In genomic region chr1:165630629-165631402, GRCh38 we compare ENCODE assay signal across 8 cellular contexts. TPM values are rescaled to one million over a fixed set of nuclear protein-coding genes. Genes with fewer than 3 reads are reported as not detected.
DNase-seq lines count a peak whose midpoint lies in the region; ATAC-seq, FAIRE-seq and TF ChIP-seq lines count a peak whose summit lies in the region.

TSS of gene MGST3 (plus strand) at chr1:165631234. CDS start at chr1:165649848, 18,614 bp downstream.

- POLR2A ChIA-PET in CD4-positive, alpha-beta memory T cell (lab: Charles Lee; ENCODE audit: partially characterized antibody) = interaction anchor here (0.7 to 3.0 kb wide), 10 partner anchors 15 to 241 kb away, joined by 3 to 30 read pairs (median 6); partner anchors contain the start of genes ALDH9A1 and TMCO1
- POLR2A ChIA-PET in activated CD4-positive, alpha-beta memory T cell treated with anti-CD3 and anti-CD28 coated beads for 36 hours (lab: Charles Lee) = interaction anchor here (0.5 to 1.6 kb wide), 6 partner anchors 14 to 1204 kb away, joined by 3 to 7 read pairs (median 4); partner anchors contain the start of genes ALDH9A1 and TMCO1
- POLR2A ChIA-PET in HepG2 (lab: Yijun Ruan, JAX) = interaction anchor here (0.6 to 1.5 kb wide), 10 partner anchors 15 to 280 kb away, joined by 3 to 9 read pairs (median 4); partner anchors contain the start of gene ALDH9A1

- peak; percentile 74 to 91 for TF ChIP-seq POLR2A in HepG2 (IDR thresholded peaks at IDR 0.05; ENCODE audit: insufficient read depth in 1 of 2, low read depth in 2 of 2, low read length in 2 of 2)

- peaks cover 0 to 4% of the 10 kb centered on the region in 2 donors for H3K36me3 Mint-ChIP-seq in CD4-positive, alpha-beta memory T cell
- no peaks in the 10 kb centered on the region for H3K36me3 Mint-ChIP-seq in activated CD4-positive, alpha-beta memory T cell treated with anti-CD3 and anti-CD28 coated beads for 36 hours

- no peaks in the 10 kb centered on the region for H3K79me2 ChIP-seq in HepG2 (ENCODE audit: insufficient read depth, low read length)

- H3K36me3 ChIP-seq in CD4-positive, alpha-beta memory T cell (ENCODE audit: insufficient read depth, low read length) = no peaks in the 10 kb centered on the region
- H3K36me3 ChIP-seq in HepG2 (replicated peaks in 1 of 2; ENCODE audit: control insufficient read depth in 1 of 2, insufficient read depth in 2 of 2, low read length in 2 of 2) = no peaks in the 10 kb centered on the region

- BruUV-seq in HepG2 (replicated peaks; lab: Mats Ljungman, UMichigan) = no TSS peak

- peaks cover 15 to 23% (median 19%) of the 10 kb centered on the region in 4 donors for H3K4me1 Mint-ChIP-seq in CD4-positive, alpha-beta memory T cell
- H3K4me1 Mint-ChIP-seq in activated CD4-positive, alpha-beta memory T cell treated with anti-CD3 and anti-CD28 coated beads for 36 hours (ENCODE audit: low read depth) = peaks cover 15% of the 10 kb centered on the region

- in situ Hi-C loops in HepG2 (cut with HindIII; ENCODE audit: extremely low pct_ligation_motif_present, low pct_unique_long_range_greater_than_20kb) = no loop called here

- H3K4me1 ChIP-seq in CD4-positive, alpha-beta memory T cell (ENCODE audit: insufficient read depth, low read length) = peaks cover 35% of the 10 kb centered on the region
- H3K4me1 ChIP-seq in HepG2 (ENCODE audit: insufficient read depth, low read length) = peaks cover 36% of the 10 kb centered on the region

- H3K9me3 Mint-ChIP-seq in CD4-positive, alpha-beta memory T cell = no peaks in the 10 kb centered on the region
- no peaks in the 10 kb centered on the region for H3K9me3 Mint-ChIP-seq in activated CD4-positive, alpha-beta memory T cell treated with anti-CD3 and anti-CD28 coated beads for 36 hours

- H3K27ac ChIP-seq in CD4-positive, alpha-beta memory T cell (ENCODE audit: low read depth, low read length) = peak within 1 kb of the TSS; percentile 69
- H3K27ac ChIP-seq in dorsolateral prefrontal cortex (peak within 1 kb of the TSS; percentile 53 to 97 (median 90)), HepG2 (ENCODE audit: extremely low read length, insufficient read depth, low read length) (peak within 1 kb of the TSS; percentile 87)

- H3K27me3 Mint-ChIP-seq in CD4-positive, alpha-beta memory T cell = no peaks in the 10 kb centered on the region
- H3K27me3 Mint-ChIP-seq in activated CD4-positive, alpha-beta memory T cell treated with anti-CD3 and anti-CD28 coated beads for 36 hours = no peaks in the 10 kb centered on the region

- peak within 1 kb of the TSS; percentile 79 for H3K9ac ChIP-seq in HepG2 (ENCODE audit: insufficient read depth, low read depth, low read length)

- ATAC-seq in GM19455 (IDR thresholded peaks at IDR 0.05; ENCODE audit: unreplicated experiment) = peak; percentile 88
- peak; percentile 94 for ATAC-seq in HepG2

- FAIRE-seq in HepG2 (lab: Jason Lieb, UNC) = peak; percentile 56

- CTCF ChIA-PET in CD4-positive, alpha-beta memory T cell (lab: Charles Lee; ENCODE audit: partially characterized antibody) = interaction anchor here (0.8 to 1.1 kb wide), 3 partner anchors 67 to 263 kb away, joined by 3 read pairs; partner anchors contain the start of gene TMCO1
- CTCF ChIA-PET in activated CD4-positive, alpha-beta memory T cell treated with anti-CD3 and anti-CD28 coated beads for 36 hours (lab: Charles Lee) = interaction anchor here (1.0 to 2.3 kb wide), 5 partner anchors 30 to 238 kb away, joined by 3 to 10 read pairs (median 6); partner anchors contain the start of gene ALDH9A1
- CTCF ChIA-PET in HepG2 (lab: Yijun Ruan, JAX; ENCODE audit: low intra/inter-chr PET ratio, low total read pairs) = no interaction called here

- peak within 1 kb of the TSS; percentile 73 for H2AFZ ChIP-seq in HepG2 (ENCODE audit: low read length)

- TF ChIP-seq CTCF in dorsolateral prefrontal cortex (IDR thresholded peaks at IDR 0.05 in 54 of 56, conservative IDR thresholded peaks at IDR 0.05 in 2 of 56; ENCODE audit: low read depth in 1 of 56, partially characterized antibody in 56 of 56) (peak in 23 of 56 donors; percentile 7 to 54 (median 31)), HepG2 (CRISPR knock-in tag; IDR thresholded peaks at IDR 0.05) (no peak)

- 2% methylated on average over 18 of the region's 58 CpGs for WGBS in HepG2 (ENCODE audit: low lambda C conversion rate)

- no peaks in the 10 kb centered on the region for H4K20me1 ChIP-seq in HepG2 (ENCODE audit: insufficient read depth, low read length)

- peak within 1 kb of the TSS; percentile 86 for H3K4me2 ChIP-seq in HepG2 (ENCODE audit: low read depth, low read length)

- no peaks in the 10 kb centered on the region for H3K9me3 ChIP-seq in CD4-positive, alpha-beta memory T cell (ENCODE audit: control insufficient read depth in 1 of 2, low read length in 2 of 2)
- no peaks in the 10 kb centered on the region for H3K9me3 ChIP-seq in HepG2 (ENCODE audit: low read length)

- peak within 1 kb of the TSS; percentile 86 to 97 for H3K4me3 ChIP-seq in CD4-positive, alpha-beta memory T cell (ENCODE audit: low read length in 2 of 2)
- H3K4me3 ChIP-seq in dorsolateral prefrontal cortex (peak within 1 kb of the TSS; percentile 69 to 99 (median 95)), HepG2 (replicated peaks in 1 of 3; ENCODE audit: insufficient read depth in 1 of 3, low read depth in 2 of 3, low read length in 3 of 3) (peak within 1 kb of the TSS; percentile 69 to 85 (median 82))

- peak; percentile 93 to 97 (median 94) for DNase-seq in CD4-positive, alpha-beta memory T cell
- DNase-seq in HK-2 (ENCODE audit: unreplicated experiment) = peak; percentile 95
- peak; percentile 90 for DNase-seq in NCI-H82 treated with DMSO at 0.1 percent for 48 hours (lab: John Stamatoyannopoulos, UW; ENCODE audit: unreplicated experiment)
- peak; percentile 97 for DNase-seq in activated CD4-positive, alpha-beta memory T cell treated with anti-CD3 and anti-CD28 coated beads for 36 hours
- peak; percentile 86 to 94 (median 92) for DNase-seq in dorsolateral prefrontal cortex
- DNase-seq in HepG2 (ENCODE audit: low spot score) = peak; percentile 91
- DNase-seq in stimulated activated CD4-positive, alpha-beta T cell treated with anti-CD3 and anti-CD28 coated beads, Interleukin-4, amount 100 ng/mL, for 1 hour = peak; percentile 95

- intact Hi-C loops in CD4-positive, alpha-beta memory T cell (cut with micrococcal nuclease) = loop anchor here (1.0 to 10.0 kb wide), 5 partner anchors 33 to 238 kb away; partner anchors contain the start of genes ALDH9A1, TMCO1 and UCK2
- intact Hi-C loops in activated CD4-positive, alpha-beta memory T cell treated with anti-CD3 and anti-CD28 coated beads for 36 hours (cut with micrococcal nuclease) = loop anchor here (1.0 to 2.0 kb wide), 7 partner anchors 14 to 238 kb away; partner anchors contain the start of gene ALDH9A1
- intact Hi-C loops in dorsolateral prefrontal cortex (cut with DNase I) = loop anchor here (2.0 to 10.0 kb wide), 6 partner anchors 32 to 284 kb away; partner anchors contain the start of genes ALDH9A1 (in 2 of the 2), UCK2 (in 2 of the 2) and TMCO1 (in 1 of the 2)
- intact Hi-C loops in HepG2 (cut with micrococcal nuclease; ENCODE audit: unreplicated experiment) = loop anchor here (1.0 to 2.0 kb wide), 2 partner anchors 30 to 67 kb away; partner anchors contain the start of gene ALDH9A1

- no peak within 1 kb of the TSS for H3K4me3 Mint-ChIP-seq in CD4-positive, alpha-beta memory T cell
- H3K4me3 Mint-ChIP-seq in activated CD4-positive, alpha-beta memory T cell treated with anti-CD3 and anti-CD28 coated beads for 36 hours = no peak within 1 kb of the TSS

- TF ChIP-seq EP300 in HepG2 (IDR thresholded peaks at IDR 0.05; ENCODE audit: low read depth in 2 of 2, low read length in 2 of 2) (no peak), HepG2 (CRISPR knock-in tag; IDR thresholded peaks at IDR 0.05; ENCODE audit: borderline replicate concordance) (no peak)

- no peaks in the 10 kb centered on the region for H3K27me3 ChIP-seq in CD4-positive, alpha-beta memory T cell (ENCODE audit: insufficient read depth, low read length)
- no peaks in the 10 kb centered on the region for H3K27me3 ChIP-seq in dorsolateral prefrontal cortex
- peaks cover 0 to 4% of the 10 kb centered on the region in 2 experiments; a peak in 1 of 5 replicates for H3K27me3 ChIP-seq in HepG2 (ENCODE audit: control insufficient read depth in 1 of 2, insufficient read depth in 2 of 2, low read length in 2 of 2)

- no peak for TF ChIP-seq RAD21 in HepG2 (CRISPR knock-in tag; IDR thresholded peaks at IDR 0.05)

- H3K27ac Mint-ChIP-seq in CD4-positive, alpha-beta memory T cell = peak within 1 kb of the TSS in 1 of 7 donors; percentile 85
- no peak within 1 kb of the TSS for H3K27ac Mint-ChIP-seq in activated CD4-positive, alpha-beta memory T cell treated with anti-CD3 and anti-CD28 coated beads for 36 hours

TF ChIP-seq in HepG2, 621 proteins besides CTCF, POLR2A, EP300 and RAD21 (continues in another document):
- TF ChIP-seq MYNN (CRISPR knock-in tag; IDR thresholded peaks at IDR 0.05; ENCODE audit: low read depth) = 0 out of 2 replicates have a peak, but pooled peaks have one; percentile 19

RNA-seq across cellular contexts. Expression of gene MGST3, which starts in this region (rescaled TPM):
- 10 to 100 TPM; 67.6 to 74.0 TPM for total RNA-seq in CD4-positive, alpha-beta memory T cell
- polyA plus RNA-seq in CD4-positive, alpha-beta memory T cell = 100 to 1,000 TPM; 171 to 176 TPM
- 10 to 100 TPM; 53.3 to 56.6 TPM for total RNA-seq in activated CD4-positive, alpha-beta memory T cell treated with anti-CD3 and anti-CD28 coated beads for 36 hours
- total RNA-seq in dorsolateral prefrontal cortex (100 to 1,000 TPM; 157 to 321 (median 258) TPM), HepG2 (2016; rRNA removed; fragmentation: Illumina TruSeq; extraction: Trizol) (34.3 and 59.7 TPM in 2 replicates)
- 11.6 and 14.9 TPM in 2 replicates for total RNA-seq in HepG2 (2016; cell fraction: cytosol; rRNA removed; fragmentation: Illumina TruSeq; extraction: Trizol; ENCODE audit: low read depth)
- 39.1 and 57.7 TPM in 2 replicates for total RNA-seq in HepG2 (2016; cell fraction: insoluble cytoplasmic fraction; rRNA removed; fragmentation: Illumina TruSeq; extraction: Trizol)
- total RNA-seq in HepG2 (2016; cell fraction: membrane; rRNA removed; fragmentation: Illumina TruSeq; extraction: Trizol) = 12.2 and 18.3 TPM in 2 replicates
- total RNA-seq in HepG2 (2016; cell fraction: nucleus; rRNA removed; fragmentation: Illumina TruSeq; extraction: Trizol) = 32.4 and 38.4 TPM in 2 replicates
- polyA plus RNA-seq in HepG2 (2011; rRNA removed) = 54.7 and 61.2 TPM in 2 replicates
- polyA plus RNA-seq in HepG2 (2011; cell fraction: cytosol; rRNA removed) = 57.4 and 63.3 TPM in 2 replicates
- 31.0 and 32.2 TPM in 2 replicates for polyA plus RNA-seq in HepG2 (2011; cell fraction: nucleus; rRNA removed)
- 28.7 and 43.7 TPM in 2 replicates for polyA plus RNA-seq in HepG2 (2012)
- polyA plus RNA-seq in HepG2 (2016; cell fraction: cytosol; fragmentation: Illumina TruSeq; extraction: Trizol; ENCODE audit: low read depth) = 12.4 and 14.4 TPM in 2 replicates
- 29.5 and 43.0 TPM in 2 replicates for polyA plus RNA-seq in HepG2 (2016; cell fraction: insoluble cytoplasmic fraction; fragmentation: Illumina TruSeq; extraction: Trizol; ENCODE audit: low read depth)
- polyA plus RNA-seq in HepG2 (2016; cell fraction: membrane; fragmentation: Illumina TruSeq; extraction: Trizol; ENCODE audit: low read depth) = 12.9 and 15.3 TPM in 2 replicates
- polyA plus RNA-seq in HepG2 (2016; cell fraction: nucleus; fragmentation: Illumina TruSeq; extraction: Trizol; ENCODE audit: insufficient read depth, low read depth) = 45.3 and 49.9 TPM in 2 replicates
- 38.9 and 110 TPM in 2 replicates for polyA minus RNA-seq in HepG2 (2011; rRNA and poly(A)+ RNA removed; ENCODE audit: low replicate concordance)
- 16.2 and 23.4 TPM in 2 replicates for polyA minus RNA-seq in HepG2 (2011; cell fraction: cytosol; rRNA and poly(A)+ RNA removed)
- polyA minus RNA-seq in HepG2 (2011; cell fraction: nucleus; rRNA and poly(A)+ RNA removed) = 25.5 and 28.5 TPM in 2 replicates

Comparison
In these comparisons a context has a peak if more than half of its experiments do, and no peak if none do; other contexts are left out.
1. Peak in every context shown above with its lines: DNase-seq, ATAC-seq, H3K4me3 ChIP-seq and H3K27ac ChIP-seq.